8 cellular contexts compared by ENCODE assay signal in the genomic region with DNA sequence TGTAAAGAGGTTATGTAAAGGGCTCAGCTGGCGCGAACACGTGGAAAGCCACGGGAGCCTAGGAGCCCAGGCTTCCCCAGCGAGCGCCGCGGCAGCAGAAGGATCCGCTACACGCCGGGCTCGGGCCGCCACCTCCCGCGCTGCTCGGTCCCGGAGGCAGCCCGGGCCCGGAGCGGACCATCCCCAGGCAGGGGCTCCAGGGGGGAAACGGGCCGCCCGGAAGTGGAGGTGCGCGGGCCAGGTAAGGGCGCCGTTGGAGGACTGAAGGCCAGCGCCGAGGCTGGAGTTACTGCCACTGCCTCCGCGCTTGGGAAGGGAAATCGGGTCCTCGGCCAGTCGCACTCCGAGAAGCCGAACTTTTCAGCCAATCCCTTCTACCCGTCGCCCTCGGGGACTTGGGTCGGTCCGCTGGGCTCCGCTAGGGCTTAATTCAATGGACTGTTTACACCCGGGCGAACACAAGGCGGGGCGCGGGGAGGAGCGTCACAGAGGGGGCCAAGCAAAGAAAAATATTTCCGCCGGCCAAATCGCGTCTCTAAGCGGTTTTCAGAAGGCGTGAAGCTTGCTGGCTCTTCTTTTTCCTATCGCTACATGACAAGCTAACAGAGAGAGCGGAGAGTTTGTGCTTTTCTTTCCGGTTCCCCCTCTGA. TPM values are rescaled to one million over a fixed set of nuclear protein-coding genes. Genes with fewer than 3 reads are reported as not detected.
DNase-seq lines count a peak whose midpoint lies in the region; ATAC-seq and TF ChIP-seq lines count a peak whose summit lies in the region.

No MANE protein-coding gene starts in this region.

- peak overlapping the region; percentile 95; the same call in 2 of the 3 replicates for H2BK15ac ChIP-seq in IMR-90 (ENCODE audit: low read depth, low read length)

- peak overlapping the region; percentile 100 for H3K23ac ChIP-seq in IMR-90 (ENCODE audit: low read depth, low read length)

- H2AK5ac ChIP-seq in IMR-90 (ENCODE audit: low read depth, low read length), result peak overlapping the region; percentile 35; the same call in 1 of the 2 replicates

- H3K9ac ChIP-seq in IMR-90 (ENCODE audit: low read depth, low read length) (peak overlapping the region; percentile 99), OCI-LY3 (ENCODE audit: low read length) (peak overlapping the region; percentile 87)

- peaks cover 51% of the 10 kb centered on the region for H3K79me2 ChIP-seq in OCI-LY3 (ENCODE audit: low read length)

- intact Hi-C loops in IMR-90 (cut with micrococcal nuclease), result loop anchor here (1.0 to 5.0 kb wide), 6 partner anchors 35 to 299 kb away; no protein-coding TSS in a partner anchor

- TF ChIP-seq POLR2A in IMR-90 (IDR thresholded peaks at IDR 0.05; ENCODE audit: low read depth, low read length), result peak; percentile 46

- H3K9me1 ChIP-seq in IMR-90 (ENCODE audit: insufficient read depth, low read length), result peaks cover 3% of the 10 kb centered on the region; the same call in 1 of the 2 replicates

- DNase-seq in DMS153 (lab: John Stamatoyannopoulos, UW) (peak; percentile 84), IMR-90 (peak; percentile 91), activated T-cell treated with anti-CD3 and anti-CD28 coated beads for 24 hours (ENCODE audit: low read depth) (peak; percentile 82), epidermal melanocyte (ENCODE audit: insufficient read length, low spot score) (peak; percentile 89), middle frontal gyrus (ENCODE audit: extremely low spot score, low spot score) (peak; percentile 84)
- DNase-seq in stimulated activated CD8-positive, alpha-beta memory T cell treated with anti-CD3 and anti-CD28 coated beads, Interleukin-2, amount 100 ng/mL, for 1 hour (ENCODE audit: low read depth in 2 of 2), result peak; percentile 70 to 82

- TF ChIP-seq RAD21 in IMR-90 (IDR thresholded peaks at IDR 0.05; ENCODE audit: low read length), result no peak

- H2BK5ac ChIP-seq in IMR-90 (ENCODE audit: low read depth, low read length, poor library complexity, severe bottlenecking), result peak overlapping the region; percentile 98

- peaks cover 22 to 46% of the 10 kb centered on the region in 2 experiments; a peak in 3 of 4 replicates for H3K79me1 ChIP-seq in IMR-90 (ENCODE audit: low read depth in 1 of 2, low read length in 2 of 2)

- in situ Hi-C loops in IMR-90 (cut with MboI; ENCODE audit: low sequenced_read_pairs), result loop anchor here (25.0 kb wide), 1 partner anchor 710 kb away; the partner anchor contains the start of genes C20orf141, CPXM1 and TMEM239

- BruUV-seq in IMR-90 (replicated peaks; lab: Mats Ljungman, UMichigan), result no TSS peak

- peak overlapping the region; percentile 98 for H2AK9ac ChIP-seq in IMR-90 (replicated peaks; ENCODE audit: low read depth, low read length, poor library complexity)

- H3K27me3 ChIP-seq in IMR-90 (ENCODE audit: control insufficient read depth, insufficient read depth, low read length) (no peaks in the 10 kb centered on the region; the same call in 1 of the 2 replicates), OCI-LY3 (ENCODE audit: low read depth, low read length) (no peaks in the 10 kb centered on the region)

- H3K36me3 ChIP-seq in IMR-90 (ENCODE audit: control insufficient read depth, insufficient read depth, low read length) (peaks cover 3% of the 10 kb centered on the region; the same call in 1 of the 2 replicates), OCI-LY3 (replicated peaks; ENCODE audit: low read depth, low read length) (peaks cover 20% of the 10 kb centered on the region)

- H3K9me3 ChIP-seq in IMR-90 (ENCODE audit: control insufficient read depth, insufficient read depth, low read length) (no peaks in the 10 kb centered on the region), OCI-LY3 (ENCODE audit: insufficient read depth, low read length) (no peaks in the 10 kb centered on the region)

- dilution Hi-C loops in IMR-90 (cut with HindIII; ENCODE audit: low sequenced_read_pairs, unreplicated experiment), result no loop called here

- H3K4me2 ChIP-seq in IMR-90 (ENCODE audit: low read depth, low read length) (peak overlapping the region; percentile 98), OCI-LY3 (ENCODE audit: low read length) (peak overlapping the region; percentile 87)

- H4K20me1 ChIP-seq in IMR-90 (ENCODE audit: insufficient read depth, low read length) (peaks cover 29% of the 10 kb centered on the region), OCI-LY3 (ENCODE audit: insufficient read depth, low read length) (peaks cover 27% of the 10 kb centered on the region)

- CTCF ChIA-PET in IMR-90 (lab: Yijun Ruan, JAX), result no interaction called here

- peak overlapping the region; percentile 100 for H3K14ac ChIP-seq in IMR-90 (replicated peaks; ENCODE audit: low read depth, low read length)

- peak overlapping the region; percentile 100 for H2BK120ac ChIP-seq in IMR-90 (ENCODE audit: low read depth, low read length)

- H3K4me3 ChIP-seq in IMR-90 (ENCODE audit: insufficient read depth, low read depth, low read length), result peak overlapping the region; percentile 81
- H3K4me3 ChIP-seq in OCI-LY3 (ENCODE audit: low read length), result peak overlapping the region; percentile 94

- H3K4ac ChIP-seq in IMR-90 (ENCODE audit: low read depth, low read length), result peak overlapping the region; percentile 99

- H4K5ac ChIP-seq in IMR-90 (ENCODE audit: low read depth, low read length), result peak overlapping the region; percentile 96

- H2AFZ ChIP-seq in IMR-90 (replicated peaks; ENCODE audit: low read length, poor library complexity) (peak overlapping the region; percentile 100), OCI-LY3 (ENCODE audit: low read depth, low read length) (peak overlapping the region; percentile 89)

- peak overlapping the region; percentile 99 for H3K18ac ChIP-seq in IMR-90 (ENCODE audit: low read depth, low read length)

- peak overlapping the region; percentile 99 for H4K91ac ChIP-seq in IMR-90 (ENCODE audit: insufficient read depth, low read depth, low read length)

- peak overlapping the region; percentile 72 to 98 for H4K8ac ChIP-seq in IMR-90 (ENCODE audit: low read depth in 2 of 2, low read length in 2 of 2)

- TF ChIP-seq CTCF in IMR-90 (conservative IDR thresholded peaks at IDR 0.05; ENCODE audit: low read depth, low read length), result no peak
- no peak for TF ChIP-seq CTCF in OCI-LY3 (IDR thresholded peaks at IDR 0.05; ENCODE audit: low read depth, low read length)

- H3K27ac ChIP-seq in IMR-90 (ENCODE audit: insufficient read depth, low read length) (peak overlapping the region; percentile 99), OCI-LY3 (ENCODE audit: low read length) (peak overlapping the region; percentile 87)

- H3K56ac ChIP-seq in IMR-90 (ENCODE audit: extremely low read depth, insufficient read depth, low read length), result peak overlapping the region; percentile 100

- WGBS in IMR-90 (ENCODE audit: extremely low coverage in 2 of 2, insufficient read length in 1 of 2), 2 experiments, result 0% methylated on average over 27 of the region's 57 CpGs; no CpG with 5 or more reads in 1 of the 2 experiments

- POLR2A ChIA-PET in IMR-90 (lab: Charles Lee; ENCODE audit: unreplicated experiment), result no interaction called here

- peak overlapping the region; percentile 99 for H2BK20ac ChIP-seq in IMR-90 (ENCODE audit: low read depth, low read length)

- peak; percentile 77 for ATAC-seq in GM21576 (IDR thresholded peaks at IDR 0.05; ENCODE audit: unreplicated experiment)
- ATAC-seq in IMR-90 (ENCODE audit: low read depth), result peak; percentile 88

- H3K4me1 ChIP-seq in IMR-90 (ENCODE audit: control insufficient read depth, insufficient read depth, low read length) (no peaks in the 10 kb centered on the region), OCI-LY3 (ENCODE audit: low read length) (peaks cover 19% of the 10 kb centered on the region)

TF ChIP-seq in IMR-90, 13 proteins besides CTCF, POLR2A, EP300 and RAD21:
- TF ChIP-seq, protein P1, sequence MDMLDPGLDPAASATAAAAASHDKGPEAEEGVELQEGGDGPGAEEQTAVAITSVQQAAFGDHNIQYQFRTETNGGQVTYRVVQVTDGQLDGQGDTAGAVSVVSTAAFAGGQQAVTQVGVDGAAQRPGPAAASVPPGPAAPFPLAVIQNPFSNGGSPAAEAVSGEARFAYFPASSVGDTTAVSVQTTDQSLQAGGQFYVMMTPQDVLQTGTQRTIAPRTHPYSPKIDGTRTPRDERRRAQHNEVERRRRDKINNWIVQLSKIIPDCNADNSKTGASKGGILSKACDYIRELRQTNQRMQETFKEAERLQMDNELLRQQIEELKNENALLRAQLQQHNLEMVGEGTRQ (IDR thresholded peaks at IDR 0.05; ENCODE audit: low read depth, low read length), result no peak
- TF ChIP-seq MXI1 (IDR thresholded peaks at IDR 0.05; ENCODE audit: borderline replicate concordance, low read depth, low read length), result peak; percentile 87
- TF ChIP-seq ELK1 (IDR thresholded peaks at IDR 0.05; ENCODE audit: borderline replicate concordance, low read depth, low read length), result no peak
- peak; percentile 95 for TF ChIP-seq BHLHE40 (IDR thresholded peaks at IDR 0.05; ENCODE audit: low read depth, low read length)
- TF ChIP-seq RCOR1 (IDR thresholded peaks at IDR 0.05; ENCODE audit: insufficient replicate concordance, low read length), result no peak
- TF ChIP-seq RFX5 (IDR thresholded peaks at IDR 0.05; ENCODE audit: low read depth, low read length), result peak; percentile 31; the same call in 1 of the 2 replicates
- TF ChIP-seq MAZ (IDR thresholded peaks at IDR 0.05; ENCODE audit: borderline replicate concordance, low read depth, low read length), result 0 out of 2 replicates have a peak, but pooled peaks have one; percentile 24
- TF ChIP-seq CEBPB (IDR thresholded peaks at IDR 0.05; ENCODE audit: low read depth, low read length), result no peak
- no peak for TF ChIP-seq MAFK (IDR thresholded peaks at IDR 0.05; ENCODE audit: low read depth, low read length)
- TF ChIP-seq FOS (IDR thresholded peaks at IDR 0.05; ENCODE audit: low read depth, low read length), result no peak
- TF ChIP-seq NFE2L2 (IDR thresholded peaks at IDR 0.05; ENCODE audit: low read depth, low read length), result no peak
- peak; percentile 97; the same call in 1 of the 2 replicates for TF ChIP-seq CHD1 (IDR thresholded peaks at IDR 0.05; ENCODE audit: low read depth, low read length)
- no peak for TF ChIP-seq SMC3 (IDR thresholded peaks at IDR 0.05; ENCODE audit: low read depth, low read length)

RNA-seq across cellular contexts. Expression of gene STK35, which starts 0.4 kb away (rescaled TPM):
- total RNA-seq in IMR-90 (2012; rRNA removed), result 11.1 and 11.4 TPM in 2 replicates
- 12.0 and 12.6 TPM in 2 replicates for polyA plus RNA-seq in IMR-90 (2012; rRNA removed)
- polyA plus RNA-seq in IMR-90 (2012; cell fraction: cytosol; rRNA removed), result 6.9 and 9.3 TPM in 2 replicates
- 22.9 and 28.4 TPM in 2 replicates for polyA plus RNA-seq in IMR-90 (2012; cell fraction: nucleus; rRNA removed; ENCODE audit: low replicate concordance)

Comparison
In these comparisons a context has a peak if more than half of its experiments do, and no peak if none do; other contexts are left out.
1. Peak in every context shown above with its lines: DNase-seq, ATAC-seq, H3K4me3 ChIP-seq and H3K27ac ChIP-seq.